In genomic region chr2:50344509-50345106, GRCh38 we compare ENCODE assay signal across 11 cellular contexts.
DNase-seq lines count a peak whose midpoint lies in the region; ATAC-seq, FAIRE-seq and TF ChIP-seq lines count a peak whose summit lies in the region.
"Had no signal": no experiment of that assay in that cellular context is flagged by ENCODE, and none has a peak within 500 bp of the region (broad histone marks: within the 10 kb centered on the region; RNA-seq: fewer than 3 reads in every experiment).

No MANE protein-coding gene starts in this region.

- intact Hi-C loops in Right ventricle myocardium superior (cut with DNase I) = no loop called here

- H3K4me2 ChIP-seq in neuronal stem cell (ENCODE audit: insufficient read depth, low read length, poor library complexity, severe bottlenecking) = no peak overlapping the region

- H2AK5ac ChIP-seq in neuronal stem cell (ENCODE audit: low read depth, low read length) = no peak overlapping the region

- H3K4ac ChIP-seq in neuronal stem cell (ENCODE audit: low read length) = no peak overlapping the region

- H2BK15ac ChIP-seq in neuronal stem cell (ENCODE audit: low read length) = no peak overlapping the region

- H3K27me3 ChIP-seq in bronchial epithelial cell (ENCODE audit: control insufficient read depth, insufficient read depth, low read length) (peaks cover 17% of the 10 kb centered on the region), neuronal stem cell (ENCODE audit: control insufficient read depth in 3 of 3, insufficient read depth in 3 of 3, low read depth in 1 of 3, low read length in 3 of 3) (peaks cover 0 to 52% (median 0%) of the 10 kb centered on the region in 3 experiments)

- no peak overlapping the region for H3K23ac ChIP-seq in neuronal stem cell (ENCODE audit: low read depth, low read length, poor library complexity)

- peaks cover 0 to 3% of the 10 kb centered on the region in 2 donors for H3K4me1 ChIP-seq in neuronal stem cell (ENCODE audit: control insufficient read depth in 2 of 2, insufficient read depth in 1 of 2, low read depth in 1 of 2, low read length in 2 of 2)

- H2BK120ac ChIP-seq in neuronal stem cell (ENCODE audit: low read depth, low read length) = no peak overlapping the region

- H3K9me3 ChIP-seq in neuronal stem cell (replicated peaks in 1 of 2; ENCODE audit: control insufficient read depth in 2 of 2, insufficient read depth in 1 of 2, low read depth in 1 of 2, low read length in 2 of 2) = no peaks in the 10 kb centered on the region
- H3K9me3 ChIP-seq: neutrophil had no signal

- DNase-seq in NCI-H2227 treated with DMSO at 0.1 percent for 48 hours (lab: John Stamatoyannopoulos, UW) (peak; percentile 81), bronchial epithelial cell (ENCODE audit: low read depth) (no peak), neuronal stem cell (ENCODE audit: low spot score) (no peak), mesenteric fat pad (ENCODE audit: low spot score) (no peak), AG08395 (ENCODE audit: low spot score) (no peak), Right ventricle myocardium superior (no peak)
- DNase-seq: activated CD4-positive, alpha-beta T cell treated with anti-CD3 and anti-CD28 coated beads for 36 hours had no signal

- H3K18ac ChIP-seq in neuronal stem cell (ENCODE audit: low read length) = no peak overlapping the region

- no peak for FAIRE-seq in bronchial epithelial cell (lab: Jason Lieb, UNC)

- no peaks in the 10 kb centered on the region for H3K36me3 ChIP-seq in bronchial epithelial cell (ENCODE audit: control insufficient read depth, insufficient read depth, low read length)
- H3K36me3 ChIP-seq in neuronal stem cell (replicated peaks in 1 of 2; ENCODE audit: control insufficient read depth in 2 of 2, insufficient read depth in 2 of 2, low read length in 2 of 2) = no peaks in the 10 kb centered on the region
- H3K36me3 ChIP-seq: neutrophil had no signal

- no peak overlapping the region for H3K9ac ChIP-seq in neuronal stem cell (ENCODE audit: low read depth, low read length, poor library complexity)

- H4K91ac ChIP-seq in neuronal stem cell (ENCODE audit: low read depth, low read length, poor library complexity) = no peak overlapping the region

- no peak overlapping the region for H3K27ac ChIP-seq in neuronal stem cell (replicated peaks; ENCODE audit: low read length)
- H3K27ac ChIP-seq: neutrophil had no signal

- H3K4me3 ChIP-seq in GM12875 (ENCODE audit: low read depth, low read length) (no peak overlapping the region), bronchial epithelial cell (ENCODE audit: low read depth, low read length) (no peak overlapping the region), neuronal stem cell (ENCODE audit: low read length in 2 of 2) (peak overlapping the region; percentile 21 to 29)

- no peaks in the 10 kb centered on the region for H3K79me1 ChIP-seq in neuronal stem cell (ENCODE audit: low read depth, low read length)

- no peak overlapping the region for H3K14ac ChIP-seq in neuronal stem cell (ENCODE audit: low read length)

- ATAC-seq in GM21737 (IDR thresholded peaks at IDR 0.05; ENCODE audit: unreplicated experiment) = no peak
- no peak for ATAC-seq in Right ventricle myocardium superior (ENCODE audit: poor library complexity)
- ATAC-seq: activated CD4-positive, alpha-beta T cell treated with anti-CD3 and anti-CD28 coated beads for 36 hours; left lobe of liver had no signal

- H2BK12ac ChIP-seq in neuronal stem cell (ENCODE audit: low read length) = no peak overlapping the region

- no peak overlapping the region for H4K8ac ChIP-seq in neuronal stem cell (ENCODE audit: low read depth, low read length)

- H2BK5ac ChIP-seq in neuronal stem cell (ENCODE audit: low read length) = no peak overlapping the region

- H2AFZ ChIP-seq in neuronal stem cell (ENCODE audit: low read length) = peak overlapping the region; percentile 12

- TF ChIP-seq CTCF in GM12875 (IDR thresholded peaks at IDR 0.05; ENCODE audit: borderline replicate concordance, insufficient read depth, low read depth, low read length) (peak; percentile 37; the same call in 1 of the 2 replicates), bronchial epithelial cell (IDR thresholded peaks at IDR 0.05; ENCODE audit: insufficient read depth, low read length, severe bottlenecking) (peak; percentile 11)

- WGBS in neuronal stem cell (ENCODE audit: extremely low coverage in 2 of 2, insufficient read length in 2 of 2, insufficient replicate concordance in 1 of 2), 2 donors = 100% methylated on average over 1 of the region's 8 CpGs

Comparison
In these comparisons a context has a peak if more than half of its experiments do, and no peak if none do; other contexts are left out.
1. H3K4me3 ChIP-seq: peak in neuronal stem cell (2 of 2); none in GM12875 (single experiment) and bronchial epithelial cell (single experiment).